Comparison of ENCODE assay signal across 8 cellular contexts in the genomic region with DNA sequence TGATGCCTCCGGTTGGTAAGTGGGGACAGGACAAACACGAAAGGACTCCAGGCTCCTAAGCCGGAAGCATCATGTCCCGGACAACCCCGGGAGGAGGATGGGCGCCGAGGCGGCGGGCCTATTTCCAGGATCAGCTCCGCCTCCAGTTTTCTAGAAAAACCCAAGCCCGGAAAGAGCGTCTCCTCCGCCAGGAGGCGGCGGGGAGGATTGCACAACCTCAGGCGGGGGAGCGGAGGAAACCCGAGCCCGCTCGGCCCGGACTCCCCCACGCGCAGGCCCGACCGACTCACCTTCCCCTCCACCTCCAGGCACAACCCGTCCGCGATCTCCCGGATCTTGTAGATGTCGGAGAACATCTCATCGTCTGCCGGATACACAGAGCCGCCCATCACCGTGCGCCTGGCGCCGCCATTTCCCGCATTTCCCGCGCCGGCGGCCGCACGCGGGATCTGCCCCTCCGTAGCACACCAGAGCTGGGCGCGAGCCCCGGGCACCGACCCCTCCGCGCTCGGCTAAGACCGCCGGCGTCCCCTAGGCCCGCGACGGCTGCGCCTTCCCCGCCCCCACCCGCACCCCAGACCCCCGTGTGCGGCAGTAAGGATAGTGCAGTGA. TPM values are rescaled to one million over a fixed set of nuclear protein-coding genes. Genes with fewer than 3 reads are reported as not detected.
DNase-seq lines count a peak whose midpoint lies in the region; ATAC-seq, FAIRE-seq and TF ChIP-seq lines count a peak whose summit lies in the region.

No MANE protein-coding gene starts in this region.

- ATAC-seq in GM19397 (IDR thresholded peaks at IDR 0.05; ENCODE audit: unreplicated experiment) (peak; percentile 28), HG03558 (IDR thresholded peaks at IDR 0.05; ENCODE audit: extremely low read depth, unreplicated experiment) (peak; percentile 14)

- POLR2A ChIA-PET in CD4-positive, alpha-beta memory T cell (lab: Charles Lee; ENCODE audit: partially characterized antibody): interaction anchor here (0.6 to 14.9 kb wide), 19 partner anchors 10 to 906 kb away, joined by 3 to 219 read pairs (median 7); a partner anchor contains a TSS
- POLR2A ChIA-PET in endothelial cell of umbilical vein (lab: Charles Lee): interaction anchor here (0.6 to 3.9 kb wide), 5 partner anchors 10 to 54 kb away, joined by 3 to 38 read pairs (median 4); no protein-coding TSS in a partner anchor

- peaks cover 28% of the 10 kb centered on the region for H4K20me1 ChIP-seq in endothelial cell of umbilical vein (replicated peaks; ENCODE audit: control insufficient read depth, extremely low read depth, insufficient read depth, low read length)

- H3K4me1 ChIP-seq in CD4-positive, alpha-beta memory T cell (ENCODE audit: insufficient read depth, low read length): peaks cover 61% of the 10 kb centered on the region
- peaks cover 48% of the 10 kb centered on the region for H3K4me1 ChIP-seq in endothelial cell of umbilical vein (ENCODE audit: control insufficient read depth, extremely low read depth, insufficient read depth, low read length)

- peaks cover 0 to 3% of the 10 kb centered on the region in 2 donors for H3K27me3 Mint-ChIP-seq in CD4-positive, alpha-beta memory T cell

- TF ChIP-seq CTCF in endothelial cell of umbilical vein (IDR thresholded peaks at IDR 0.05; ENCODE audit: extremely low read depth in 1 of 2, insufficient read depth in 1 of 2, low read depth in 1 of 2, low read length in 2 of 2): peak; percentile 36 to 68

- FAIRE-seq in endothelial cell of umbilical vein (lab: Jason Lieb, UNC): peak; percentile 85

- no peak for TF ChIP-seq POLR2A in endothelial cell of umbilical vein (IDR thresholded peaks at IDR 0.05; ENCODE audit: low read depth, low read length)

- peaks cover 40% of the 10 kb centered on the region for H3K36me3 ChIP-seq in CD4-positive, alpha-beta memory T cell (ENCODE audit: insufficient read depth, low read length)
- H3K36me3 ChIP-seq in endothelial cell of umbilical vein (ENCODE audit: control insufficient read depth in 2 of 2, extremely low read depth in 1 of 2, insufficient read depth in 2 of 2, low read length in 2 of 2): peaks cover 22 to 42% of the 10 kb centered on the region in 2 experiments

- dilution Hi-C loops in endothelial cell of umbilical vein (cut with MboI; ENCODE audit: extremely low pct_ligation_motif_present, low sequenced_read_pairs): no loop called here

- H3K9me3 Mint-ChIP-seq in CD4-positive, alpha-beta memory T cell: peaks cover 0 to 2% (median 0%) of the 10 kb centered on the region in 8 donors

- peaks cover 45 to 70% of the 10 kb centered on the region in 2 donors for H3K36me3 Mint-ChIP-seq in CD4-positive, alpha-beta memory T cell

- peak overlapping the region; percentile 97 for H3K9ac ChIP-seq in endothelial cell of umbilical vein (replicated peaks; ENCODE audit: extremely low read depth, insufficient read depth, low read length)

- no peak overlapping the region for H2AFZ ChIP-seq in endothelial cell of umbilical vein (ENCODE audit: low read depth, low read length)

- peak overlapping the region; percentile 99 for H3K4me2 ChIP-seq in endothelial cell of umbilical vein (ENCODE audit: insufficient read depth, low read length)

- BruUV-seq in endothelial cell of umbilical vein (replicated peaks; lab: Mats Ljungman, UMichigan): no TSS peak

- peak overlapping the region; percentile 80 to 100 (median 100) for H3K27ac Mint-ChIP-seq in CD4-positive, alpha-beta memory T cell

- peak overlapping the region; percentile 100 for H3K27ac ChIP-seq in CD4-positive, alpha-beta memory T cell (ENCODE audit: low read depth, low read length)
- peak overlapping the region; percentile 91 for H3K27ac ChIP-seq in endothelial cell of umbilical vein (ENCODE audit: insufficient read depth, low read depth, low read length)

- H3K4me3 ChIP-seq in CD4-positive, alpha-beta memory T cell (ENCODE audit: low read length in 2 of 2): peak overlapping the region; percentile 90 to 94
- H3K4me3 ChIP-seq in endothelial cell of umbilical vein (replicated peaks in 1 of 3; ENCODE audit: insufficient read depth in 1 of 3, low read depth in 1 of 3, low read length in 3 of 3): peak overlapping the region; percentile 70 to 99 (median 95)

- no peaks in the 10 kb centered on the region for H3K27me3 ChIP-seq in CD4-positive, alpha-beta memory T cell (ENCODE audit: insufficient read depth, low read length)
- H3K27me3 ChIP-seq in endothelial cell of umbilical vein (ENCODE audit: control insufficient read depth in 2 of 2, insufficient read depth in 2 of 2, low read length in 2 of 2): no peaks in the 10 kb centered on the region

- peak; percentile 79 to 91 (median 82) for DNase-seq in CD4-positive, alpha-beta memory T cell
- peak; percentile 79 for DNase-seq in NOMO-1 treated with dmso at 0.1 percent for 144 hours (lab: John Stamatoyannopoulos, UW; ENCODE audit: unreplicated experiment)
- peak; percentile 71 for DNase-seq in activated T-cell treated with anti-CD3 and anti-CD28 coated beads for 24 hours (ENCODE audit: low read depth)
- peak; percentile 89 for DNase-seq in endothelial cell of umbilical vein (ENCODE audit: low read depth, low spot score)
- peak; percentile 78 for DNase-seq in middle frontal gyrus (ENCODE audit: extremely low spot score, low spot score)
- DNase-seq in stimulated activated CD8-positive, alpha-beta memory T cell treated with anti-CD3 and anti-CD28 coated beads, Interleukin-15, amount 100 ng/mL, for 48 hours (ENCODE audit: low read depth in 2 of 2): peak; percentile 77 to 79

- CTCF ChIA-PET in CD4-positive, alpha-beta memory T cell (lab: Charles Lee; ENCODE audit: partially characterized antibody): interaction anchor here (0.9 to 4.7 kb wide), 12 partner anchors 9 to 293 kb away, joined by 3 to 75 read pairs (median 6); a partner anchor contains a TSS
- CTCF ChIA-PET in endothelial cell of umbilical vein (lab: Charles Lee): interaction anchor here (0.7 to 3.9 kb wide), 11 partner anchors 9 to 74 kb away, joined by 3 to 15 read pairs (median 5); no protein-coding TSS in a partner anchor

- intact Hi-C loops in CD4-positive, alpha-beta memory T cell (cut with micrococcal nuclease): loop anchor here (1.0 to 5.0 kb wide), 10 partner anchors 27 to 957 kb away; a partner anchor contains a TSS
- intact Hi-C loops in endothelial cell of umbilical vein (cut with micrococcal nuclease): loop anchor here (1.0 to 5.0 kb wide), 5 partner anchors 11 to 712 kb away; a partner anchor contains a TSS

- H3K4me1 Mint-ChIP-seq in CD4-positive, alpha-beta memory T cell: peaks cover 41 to 74% (median 55%) of the 10 kb centered on the region in 4 donors

- peak overlapping the region; percentile 92 to 100 (median 98) for H3K4me3 Mint-ChIP-seq in CD4-positive, alpha-beta memory T cell

- no peaks in the 10 kb centered on the region for H3K9me1 ChIP-seq in endothelial cell of umbilical vein (replicated peaks; ENCODE audit: control insufficient read depth, extremely low read depth, insufficient read depth, low read length)

- H3K79me2 ChIP-seq in endothelial cell of umbilical vein (ENCODE audit: control insufficient read depth, insufficient read depth, low read length): peaks cover 67% of the 10 kb centered on the region

- no peaks in the 10 kb centered on the region for H3K9me3 ChIP-seq in CD4-positive, alpha-beta memory T cell (ENCODE audit: control insufficient read depth in 1 of 2, low read length in 2 of 2)
- no peaks in the 10 kb centered on the region for H3K9me3 ChIP-seq in endothelial cell of umbilical vein (replicated peaks; ENCODE audit: control insufficient read depth, insufficient read depth, low read length)

TF ChIP-seq in endothelial cell of umbilical vein, 7 proteins besides CTCF, POLR2A, EP300 and RAD21:
- TF ChIP-seq POLR2AphosphoS5 (IDR thresholded peaks at IDR 0.05; ENCODE audit: insufficient read depth, low read depth, low read length) (peak; percentile 64), JUN (IDR thresholded peaks at IDR 0.05; ENCODE audit: borderline replicate concordance, insufficient read depth, insufficient read length, low read depth) (no peak)

RNA-seq across cellular contexts. Expression of a gene that starts 0.5 kb away (rescaled TPM):
- over 10,000 TPM; 10,578 to 11,080 TPM for total RNA-seq in CD4-positive, alpha-beta memory T cell
- 1,000 to 10,000 TPM; 2,372 to 3,792 TPM for polyA plus RNA-seq in CD4-positive, alpha-beta memory T cell
- total RNA-seq in endothelial cell of umbilical vein: 2,923 and 2,993 TPM in 2 replicates
- 2,609 and 4,330 TPM in 2 replicates for polyA plus RNA-seq in endothelial cell of umbilical vein
- 5,317 and 5,445 TPM in 2 replicates for polyA plus RNA-seq in endothelial cell of umbilical vein (2011; cell fraction: cytosol; rRNA removed)
- 1,147 and 1,337 TPM in 2 replicates for polyA plus RNA-seq in endothelial cell of umbilical vein (2011; cell fraction: nucleus; rRNA removed)
- polyA plus RNA-seq in endothelial cell of umbilical vein (2012): 3,997 and 5,832 TPM in 2 replicates
- 1,207 and 1,277 TPM in 2 replicates for polyA minus RNA-seq in endothelial cell of umbilical vein
- polyA minus RNA-seq in endothelial cell of umbilical vein (2011; cell fraction: cytosol; rRNA and poly(A)+ RNA removed): 730 TPM
- polyA minus RNA-seq in endothelial cell of umbilical vein (2011; cell fraction: nucleus; rRNA and poly(A)+ RNA removed): 313 and 319 TPM in 2 replicates

Comparison
In these comparisons a context has a peak if more than half of its experiments do, and no peak if none do; other contexts are left out.
1. Peak in every context shown above with its lines: DNase-seq, ATAC-seq, H3K4me3 ChIP-seq and H3K27ac ChIP-seq.